ENCODE assay signal across 1 cellular context in genomic region chr4:40055873-40056721, GRCh38.
TF ChIP-seq lines count a peak whose summit lies in the region.

No MANE protein-coding gene starts in this region.

TF ChIP-seq in HepG2, 621 proteins besides CTCF, POLR2A, EP300 and RAD21 (continued from another document and continues in another):
- TF ChIP-seq SKIL (CRISPR knock-in tag; IDR thresholded peaks at IDR 0.05; ENCODE audit: borderline replicate concordance), result no peak
- no peak; the same call in 1 of the 2 replicates for TF ChIP-seq ZNF275 (CRISPR knock-in tag; IDR thresholded peaks at IDR 0.05; ENCODE audit: borderline replicate concordance)
- TF ChIP-seq KAT7 (CRISPR knock-in tag; IDR thresholded peaks at IDR 0.05; ENCODE audit: borderline replicate concordance), result no peak
- TF ChIP-seq ZNF614 (CRISPR knock-in tag; IDR thresholded peaks at IDR 0.05; ENCODE audit: borderline replicate concordance), result no peak
- no peak for TF ChIP-seq ZNF569 (CRISPR knock-in tag; IDR thresholded peaks at IDR 0.05; ENCODE audit: borderline replicate concordance)
- no peak for TF ChIP-seq ZNF891 (CRISPR knock-in tag; IDR thresholded peaks at IDR 0.05)
- TF ChIP-seq AGO1 (IDR thresholded peaks at IDR 0.05; ENCODE audit: low read depth, low read length, poor library complexity, severe bottlenecking), result peak; percentile 48
- no peak for TF ChIP-seq RBM22 (optimal IDR thresholded peaks at IDR 0.05; ENCODE audit: low read length)
- TF ChIP-seq KLF6 (CRISPR knock-in tag; IDR thresholded peaks at IDR 0.05), result no peak
- no peak for TF ChIP-seq SOX5 (CRISPR knock-in tag; IDR thresholded peaks at IDR 0.05; ENCODE audit: borderline replicate concordance)
- 0 out of 2 replicates have a peak, but pooled peaks have one; percentile 5 for TF ChIP-seq ZNF800 (CRISPR knock-in tag; IDR thresholded peaks at IDR 0.05)
- peak; percentile 57; the same call in 1 of the 2 replicates for TF ChIP-seq ZNF362 (CRISPR knock-in tag; IDR thresholded peaks at IDR 0.05; ENCODE audit: borderline replicate concordance)
- TF ChIP-seq ZNF253 (CRISPR knock-in tag; IDR thresholded peaks at IDR 0.05; ENCODE audit: borderline replicate concordance), result no peak
- TF ChIP-seq ZNF143 (CRISPR knock-in tag; IDR thresholded peaks at IDR 0.05), result no peak
- no peak for TF ChIP-seq SRSF9 (IDR thresholded peaks at IDR 0.05; ENCODE audit: borderline replicate concordance, insufficient read depth, low read depth, low read length, poor library complexity, severe bottlenecking)
- TF ChIP-seq GATA4 (IDR thresholded peaks at IDR 0.05; ENCODE audit: borderline replicate concordance, low read depth), result no peak
- TF ChIP-seq GTF2F1 (IDR thresholded peaks at IDR 0.05; ENCODE audit: low read length), result no peak
- TF ChIP-seq TEAD2 (CRISPR knock-in tag; IDR thresholded peaks at IDR 0.05), result no peak
- peak; percentile 57; the same call in 1 of the 2 replicates for TF ChIP-seq KMT2A (CRISPR knock-in tag; IDR thresholded peaks at IDR 0.05)
- TF ChIP-seq CENPBD1 (CRISPR knock-in tag; IDR thresholded peaks at IDR 0.05; ENCODE audit: borderline replicate concordance, low read depth), result no peak; the same call in 1 of the 2 replicates
- TF ChIP-seq MXD4 (CRISPR knock-in tag; IDR thresholded peaks at IDR 0.05), result no peak
- TF ChIP-seq DNMT3B (CRISPR knock-in tag; conservative IDR thresholded peaks at IDR 0.05), result 0 out of 2 replicates have a peak, but pooled peaks have one; percentile 34
- TF ChIP-seq ZNF839 (CRISPR knock-in tag; IDR thresholded peaks at IDR 0.05; ENCODE audit: borderline replicate concordance), result no peak
- TF ChIP-seq SATB2 (CRISPR knock-in tag; IDR thresholded peaks at IDR 0.05), result peak; percentile 62; the same call in 1 of the 2 replicates
- TF ChIP-seq ZSCAN31 (CRISPR knock-in tag; IDR thresholded peaks at IDR 0.05; ENCODE audit: low read depth), result no peak
- no peak for TF ChIP-seq ZNF44 (CRISPR knock-in tag; IDR thresholded peaks at IDR 0.05)
- TF ChIP-seq KMT2B (CRISPR knock-in tag; IDR thresholded peaks at IDR 0.05), result no peak; the same call in 1 of the 2 replicates
- no peak for TF ChIP-seq TCF7L2 (IDR thresholded peaks at IDR 0.05; ENCODE audit: low read depth, low read length)
- no peak for TF ChIP-seq ZNF589 (CRISPR knock-in tag; conservative IDR thresholded peaks at IDR 0.05)
- no peak for TF ChIP-seq THAP8 (CRISPR knock-in tag; IDR thresholded peaks at IDR 0.05; ENCODE audit: borderline replicate concordance)
- TF ChIP-seq TFDP1 (CRISPR knock-in tag; IDR thresholded peaks at IDR 0.05; ENCODE audit: borderline replicate concordance), result peak; percentile 3; the same call in 1 of the 2 replicates
- TF ChIP-seq DZIP1 (CRISPR knock-in tag; IDR thresholded peaks at IDR 0.05), result no peak
- TF ChIP-seq ZKSCAN8 (CRISPR knock-in tag; IDR thresholded peaks at IDR 0.05; ENCODE audit: borderline replicate concordance), result no peak
- TF ChIP-seq MAF1 (CRISPR knock-in tag; IDR thresholded peaks at IDR 0.05; ENCODE audit: borderline replicate concordance), result no peak
- no peak for TF ChIP-seq ZNF768 (CRISPR knock-in tag; IDR thresholded peaks at IDR 0.05)
- no peak for TF ChIP-seq HOXA9 (CRISPR knock-in tag; IDR thresholded peaks at IDR 0.05; ENCODE audit: borderline replicate concordance)
- no peak for TF ChIP-seq ZBTB2 (CRISPR knock-in tag; IDR thresholded peaks at IDR 0.05; ENCODE audit: low read depth)
- TF ChIP-seq POLR2G (IDR thresholded peaks at IDR 0.05; ENCODE audit: low read depth, low read length), result peak; percentile 83
- TF ChIP-seq ERF (CRISPR knock-in tag; IDR thresholded peaks at IDR 0.05), result peak; percentile 36; the same call in 1 of the 2 replicates
- no peak; the same call in 1 of the 2 replicates for TF ChIP-seq REL (CRISPR knock-in tag; conservative IDR thresholded peaks at IDR 0.05)
- TF ChIP-seq REST (IDR thresholded peaks at IDR 0.05; ENCODE audit: borderline replicate concordance in 1 of 2, low read depth in 1 of 2, low read length in 2 of 2), result no peak
- no peak for TF ChIP-seq CENPX (CRISPR knock-in tag; IDR thresholded peaks at IDR 0.05)
- TF ChIP-seq SMAD1 (CRISPR knock-in tag; IDR thresholded peaks at IDR 0.05; ENCODE audit: borderline replicate concordance, low read depth), result no peak
- peak; percentile 68; the same call in 1 of the 2 replicates for TF ChIP-seq POLR2AphosphoS5 (IDR thresholded peaks at IDR 0.05; ENCODE audit: low read depth, low read length)
- TF ChIP-seq SYNCRIP (IDR thresholded peaks at IDR 0.05; ENCODE audit: insufficient read depth, low read depth, low read length), result no peak
